17 cellular contexts compared by ENCODE assay signal in the genomic region with DNA sequence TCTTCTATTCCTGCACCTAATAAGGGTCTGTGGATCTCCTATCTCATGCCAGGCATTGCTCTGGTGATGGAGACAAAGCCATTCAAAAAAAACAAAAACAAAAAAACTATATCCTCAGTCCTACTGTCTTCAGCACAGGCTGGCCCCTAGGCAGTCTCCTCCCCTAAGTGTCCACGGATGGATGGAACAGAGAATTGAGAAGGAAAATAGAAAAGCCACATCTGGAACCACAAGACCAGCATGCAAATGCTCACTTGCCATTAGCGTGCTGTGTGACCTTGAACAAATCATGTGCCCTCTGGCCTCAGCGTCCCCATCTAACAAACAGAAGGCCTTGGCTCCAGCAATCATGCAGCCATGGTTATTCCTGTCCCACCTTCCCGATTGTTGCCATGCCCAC.
"Had no signal": no experiment of that assay in that cellular context is flagged by ENCODE, and none has a peak within 500 bp of the region (broad histone marks: within the 10 kb centered on the region; RNA-seq: fewer than 3 reads in every experiment).

No MANE protein-coding gene starts in this region.

- H3K27me3 Mint-ChIP-seq: activated CD4-positive, alpha-beta T cell treated with anti-CD3 and anti-CD28 coated beads, Interleukin-2, amount 10 ng/mL, durations not matched to agents 7 days and 5 days had no signal

- H3K27ac Mint-ChIP-seq: activated CD4-positive, alpha-beta T cell treated with anti-CD3 and anti-CD28 coated beads, Interleukin-2, amount 10 ng/mL, durations not matched to agents 7 days and 5 days; nephron had no signal

- H3K4me3 ChIP-seq: left ventricle myocardium inferior, psoas muscle, suprapubic skin, upper lobe of right lung had no signal

- H3K4me3 Mint-ChIP-seq: activated CD4-positive, alpha-beta T cell treated with anti-CD3 and anti-CD28 coated beads, Interleukin-2, amount 10 ng/mL, durations not matched to agents 7 days and 5 days; nephron had no signal

- ATAC-seq: activated naive CD4-positive, alpha-beta T cell treated with anti-CD3 and anti-CD28 coated beads, Interleukin-2, amount 50 U/mL, for 72 hours; psoas muscle; sciatic nerve; stimulated activated naive CD8-positive, alpha-beta T cell treated with anti-CD3 and anti-CD28 coated beads, Interleukin-15, Interleukin-2, amounts not matched to agents 100 U/mL and 50 U/mL, for 24 hours; upper lobe of right lung had no signal

- H3K36me3 ChIP-seq: brain microvascular endothelial cell, left ventricle myocardium inferior, suprapubic skin, upper lobe of right lung had no signal

- H3K27me3 ChIP-seq: brain microvascular endothelial cell, suprapubic skin, upper lobe of right lung had no signal

- H3K36me3 Mint-ChIP-seq: activated naive CD4-positive, alpha-beta T cell treated with anti-CD3 and anti-CD28 coated beads, Interleukin-2, amount 50 U/mL, for 72 hours had no signal

- H3K9me3 Mint-ChIP-seq: activated CD4-positive, alpha-beta T cell treated with anti-CD3 and anti-CD28 coated beads, Interleukin-2, amount 10 ng/mL, durations not matched to agents 7 days and 5 days; activated naive CD4-positive, alpha-beta T cell treated with anti-CD3 and anti-CD28 coated beads, Interleukin-2, amount 50 U/mL, for 72 hours; nephron had no signal

- DNase-seq: activated CD4-positive, alpha-beta T cell treated with anti-CD3 and anti-CD28 coated beads, Interleukin-2, amount 10 ng/mL, durations not matched to agents 7 days and 5 days; activated CD8-positive, alpha-beta memory T cell treated with anti-CD3 and anti-CD28 coated beads for 24 hours; activated effector memory CD4-positive, alpha-beta T cell treated with Interleukin-2 at 50 U/mL for 16 hours; activated T-cell treated with anti-CD3 and anti-CD28 coated beads for 4 hours; brain microvascular endothelial cell; effector memory CD4-positive, alpha-beta T cell; kidney; left ventricle myocardium inferior; mesenchymal stem cell; occipital lobe; psoas muscle; stimulated activated naive CD8-positive, alpha-beta T cell treated with anti-CD3 and anti-CD28 coated beads, Interleukin-15, Interleukin-2, amounts not matched to agents 100 U/mL and 50 U/mL, for 24 hours; upper lobe of right lung had no signal
